1 cellular context compared by ENCODE assay signal in the genomic region with DNA sequence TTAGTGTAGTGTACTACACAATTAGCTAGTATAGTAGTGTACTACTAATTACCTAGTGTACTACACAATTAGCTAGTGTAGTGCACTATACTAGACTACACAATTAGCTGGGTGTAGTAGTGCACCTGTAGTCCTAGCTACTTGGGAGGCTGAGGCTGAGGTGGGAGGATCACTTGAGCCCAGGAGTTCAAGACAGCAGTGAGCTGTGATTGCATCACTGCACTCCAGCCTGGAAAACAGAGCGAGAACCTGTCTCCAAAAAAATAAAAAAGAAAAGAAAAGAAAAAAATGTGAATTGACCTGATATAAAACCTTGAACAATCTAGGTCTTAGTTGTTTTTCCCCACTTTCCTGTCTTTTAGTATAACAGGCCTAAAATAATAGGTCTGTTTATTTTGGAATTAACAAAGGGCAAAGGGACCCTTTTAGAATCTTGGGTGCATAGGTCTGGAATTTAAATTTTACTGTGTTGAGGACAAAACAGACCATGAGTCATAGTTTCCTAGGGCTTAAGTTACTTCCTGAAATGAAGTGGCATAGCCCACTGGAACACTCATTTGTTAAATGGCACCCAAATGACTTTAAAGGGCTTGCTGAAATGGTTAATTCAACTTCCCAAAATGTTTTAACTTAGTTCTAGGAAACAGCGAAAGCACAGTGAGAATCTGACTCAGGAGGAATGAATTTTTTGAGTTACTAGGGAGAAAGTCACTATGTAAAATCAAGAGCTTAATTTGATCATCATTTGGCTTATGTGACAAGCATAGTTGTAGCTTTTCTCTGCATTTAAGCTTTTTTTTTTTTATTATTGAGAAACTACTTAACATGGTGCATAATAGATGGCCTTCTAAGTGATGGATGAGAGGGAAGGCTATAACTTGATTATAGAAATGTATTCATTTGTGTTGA.
TF ChIP-seq lines count a peak whose summit lies in the region.

No MANE protein-coding gene starts in this region.

TF ChIP-seq in HepG2, 621 proteins besides CTCF, POLR2A, EP300 and RAD21 (continued from another document):
- TF ChIP-seq ATF7-NPFF (CRISPR knock-in tag; IDR thresholded peaks at IDR 0.05; ENCODE audit: low read depth) (no peak), CEBPG (CRISPR knock-in tag; IDR thresholded peaks at IDR 0.05) (peak; percentile 74), ARNT (IDR thresholded peaks at IDR 0.05) (no peak), ATRX (CRISPR knock-in tag; IDR thresholded peaks at IDR 0.05; ENCODE audit: borderline replicate concordance) (no peak), ERF (CRISPR knock-in tag; IDR thresholded peaks at IDR 0.05) (0 out of 2 replicates have a peak, but pooled peaks have one; percentile 51), RXRB (CRISPR knock-in tag; IDR thresholded peaks at IDR 0.05; ENCODE audit: borderline replicate concordance) (0 out of 2 replicates have a peak, but pooled peaks have one; percentile 36), BRD4 (CRISPR knock-in tag; IDR thresholded peaks at IDR 0.05) (no peak), GABPA (IDR thresholded peaks at IDR 0.05; ENCODE audit: low read depth, low read length) (no peak), GABPA (CRISPR knock-in tag; IDR thresholded peaks at IDR 0.05; ENCODE audit: low read depth) (0 out of 2 replicates have a peak, but pooled peaks have one; percentile 20), NFIC (IDR thresholded peaks at IDR 0.05; ENCODE audit: low read length) (no peak; the same call in 1 of the 2 replicates), ZNF207 (IDR thresholded peaks at IDR 0.05; ENCODE audit: borderline replicate concordance) (no peak), HNF4G (IDR thresholded peaks at IDR 0.05; ENCODE audit: borderline replicate concordance, low read depth, low read length) (peak; percentile 6; the same call in 1 of the 2 replicates), HNF4G (CRISPR knock-in tag; IDR thresholded peaks at IDR 0.05; ENCODE audit: borderline replicate concordance, low read depth) (no peak), STAT5B (CRISPR knock-in tag; IDR thresholded peaks at IDR 0.05) (no peak)
- TF ChIP-seq, protein P1, sequence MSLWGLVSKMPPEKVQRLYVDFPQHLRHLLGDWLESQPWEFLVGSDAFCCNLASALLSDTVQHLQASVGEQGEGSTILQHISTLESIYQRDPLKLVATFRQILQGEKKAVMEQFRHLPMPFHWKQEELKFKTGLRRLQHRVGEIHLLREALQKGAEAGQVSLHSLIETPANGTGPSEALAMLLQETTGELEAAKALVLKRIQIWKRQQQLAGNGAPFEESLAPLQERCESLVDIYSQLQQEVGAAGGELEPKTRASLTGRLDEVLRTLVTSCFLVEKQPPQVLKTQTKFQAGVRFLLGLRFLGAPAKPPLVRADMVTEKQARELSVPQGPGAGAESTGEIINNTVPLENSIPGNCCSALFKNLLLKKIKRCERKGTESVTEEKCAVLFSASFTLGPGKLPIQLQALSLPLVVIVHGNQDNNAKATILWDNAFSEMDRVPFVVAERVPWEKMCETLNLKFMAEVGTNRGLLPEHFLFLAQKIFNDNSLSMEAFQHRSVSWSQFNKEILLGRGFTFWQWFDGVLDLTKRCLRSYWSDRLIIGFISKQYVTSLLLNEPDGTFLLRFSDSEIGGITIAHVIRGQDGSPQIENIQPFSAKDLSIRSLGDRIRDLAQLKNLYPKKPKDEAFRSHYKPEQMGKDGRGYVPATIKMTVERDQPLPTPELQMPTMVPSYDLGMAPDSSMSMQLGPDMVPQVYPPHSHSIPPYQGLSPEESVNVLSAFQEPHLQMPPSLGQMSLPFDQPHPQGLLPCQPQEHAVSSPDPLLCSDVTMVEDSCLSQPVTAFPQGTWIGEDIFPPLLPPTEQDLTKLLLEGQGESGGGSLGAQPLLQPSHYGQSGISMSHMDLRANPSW (CRISPR knock-in tag; IDR thresholded peaks at IDR 0.05; ENCODE audit: borderline replicate concordance) = no peak
- TF ChIP-seq, protein P2, sequence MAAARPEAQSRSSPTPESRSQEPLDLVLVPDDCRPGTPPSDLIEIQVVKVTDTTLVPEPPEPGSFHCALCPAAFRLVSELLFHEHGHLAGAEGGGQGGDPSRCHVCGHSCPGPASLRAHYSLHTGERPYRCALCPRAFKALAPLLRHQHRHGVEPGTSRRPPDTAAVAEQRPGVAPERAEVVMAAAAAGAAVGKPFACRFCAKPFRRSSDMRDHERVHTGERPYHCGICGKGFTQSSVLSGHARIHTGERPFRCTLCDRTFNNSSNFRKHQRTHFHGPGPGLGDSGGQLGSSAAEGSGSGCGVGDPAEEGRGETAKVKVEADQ (CRISPR knock-in tag; IDR thresholded peaks at IDR 0.05; ENCODE audit: borderline replicate concordance) = no peak
